25 cellular contexts compared by ENCODE assay signal in genomic region chr7:75925717-75926435, GRCh38. TPM values are rescaled to one million over a fixed set of nuclear protein-coding genes. Genes with fewer than 3 reads are reported as not detected.
DNase-seq lines count a peak whose midpoint lies in the region; ATAC-seq and TF ChIP-seq lines count a peak whose summit lies in the region.
"Had no signal": no experiment of that assay in that cellular context is flagged by ENCODE, and none has a peak within 500 bp of the region (broad histone marks: within the 10 kb centered on the region; RNA-seq: fewer than 3 reads in every experiment).

No MANE protein-coding gene starts in this region.

- no peaks in the 10 kb centered on the region for H3K27me3 ChIP-seq in right cardiac atrium (ENCODE audit: control insufficient read depth, insufficient read depth)
- H3K27me3 ChIP-seq: BE2C had no signal

- ATAC-seq in right cardiac atrium = peak; percentile 48 to 80
- peak; percentile 37 for ATAC-seq in omental fat pad (ENCODE audit: low FRiP score)
- ATAC-seq in GM19463 (IDR thresholded peaks at IDR 0.05; ENCODE audit: unreplicated experiment) = no peak
- ATAC-seq: left colon had no signal

- no peaks in the 10 kb centered on the region for H3K9me3 Mint-ChIP-seq in activated CD4-positive, alpha-beta memory T cell treated with anti-CD3 and anti-CD28 coated beads for 36 hours
- H3K9me3 Mint-ChIP-seq: neural crest cell had no signal

- peak overlapping the region; percentile 21 for H3K27ac ChIP-seq in right cardiac atrium (ENCODE audit: low read length)
- H3K27ac ChIP-seq: prostate gland, RWPE1 had no signal

- H3K4me3 Mint-ChIP-seq in activated CD4-positive, alpha-beta memory T cell treated with anti-CD3 and anti-CD28 coated beads for 36 hours = no peak overlapping the region
- H3K4me3 Mint-ChIP-seq: neural crest cell had no signal

- no peaks in the 10 kb centered on the region for H3K9me3 ChIP-seq in right cardiac atrium (ENCODE audit: control insufficient read depth, low read length)
- H3K9me3 ChIP-seq: prostate gland, SK-N-SH had no signal

- peaks cover 9% of the 10 kb centered on the region for H3K4me1 ChIP-seq in right cardiac atrium (ENCODE audit: control insufficient read depth, insufficient read depth, low read length)
- H3K4me1 ChIP-seq: BE2C, prostate gland had no signal

- peaks cover 1% of the 10 kb centered on the region for H3K36me3 Mint-ChIP-seq in activated CD4-positive, alpha-beta memory T cell treated with anti-CD3 and anti-CD28 coated beads for 36 hours

- H3K27ac Mint-ChIP-seq in activated CD4-positive, alpha-beta memory T cell treated with anti-CD3 and anti-CD28 coated beads for 36 hours = no peak overlapping the region

- H3K4me1 Mint-ChIP-seq in activated CD4-positive, alpha-beta memory T cell treated with anti-CD3 and anti-CD28 coated beads for 36 hours (ENCODE audit: low read depth) = peaks cover 13% of the 10 kb centered on the region

- POLR2A ChIA-PET in activated CD4-positive, alpha-beta memory T cell treated with anti-CD3 and anti-CD28 coated beads for 36 hours (lab: Charles Lee) = no interaction called here

- CTCF ChIA-PET in activated CD4-positive, alpha-beta memory T cell treated with anti-CD3 and anti-CD28 coated beads for 36 hours (lab: Charles Lee) = no interaction called here

- no peaks in the 10 kb centered on the region for H3K27me3 Mint-ChIP-seq in activated CD4-positive, alpha-beta memory T cell treated with anti-CD3 and anti-CD28 coated beads for 36 hours

- 73% methylated on average over 10 of the region's 10 CpGs for WGBS in right cardiac atrium

- intact Hi-C loops in right cardiac atrium (cut with DNase I) = no loop called here
- intact Hi-C loops in activated CD4-positive, alpha-beta memory T cell treated with anti-CD3 and anti-CD28 coated beads for 36 hours (cut with micrococcal nuclease) = no loop called here

- no peak overlapping the region for H3K4me3 ChIP-seq in right cardiac atrium (ENCODE audit: low read length)
- H3K4me3 ChIP-seq: prostate gland had no signal

- no peak for TF ChIP-seq CTCF in omental fat pad (IDR thresholded peaks at IDR 0.05)

- DNase-seq in Ammon's horn (ENCODE audit: low spot score) = peak; percentile 38
- DNase-seq in cerebellar cortex (ENCODE audit: low spot score) = peak; percentile 41
- peak in 1 of 3 donors; percentile 60 for DNase-seq in right cardiac atrium
- DNase-seq in omental fat pad (ENCODE audit: low spot score) = no peak
- DNase-seq in MV-4-11 (lab: John Stamatoyannopoulos, UW) = no peak
- DNase-seq in activated CD4-positive, alpha-beta memory T cell treated with anti-CD3 and anti-CD28 coated beads for 36 hours = no peak
- DNase-seq in T1000 (lab: John Stamatoyannopoulos, UW) = no peak
- DNase-seq: activated CD8-positive, alpha-beta memory T cell treated with anti-CD3 and anti-CD28 coated beads, Interleukin-2, amount 50 U/mL, for 4 hours; BE2C; COR-L47; DMS79; effector CD4-positive, alpha-beta T cell; H7; left colon; NCI-H1092; NCI-H2029 treated with DMSO at 0.1 percent for 48 hours; NCI-H2227 treated with DMSO at 0.1 percent for 48 hours; NCI-H748 treated with DMSO at 0.1 percent for 48 hours; SK-N-SH; small intestine; stimulated activated CD4-positive, alpha-beta T cell treated with anti-CD3 and anti-CD28 coated beads, Interleukin-1b, Interleukin-23, amount 100 ng/mL, for 48 hours had no signal

RNA-seq across cellular contexts. Expression of gene POR, which starts 10.9 kb away (rescaled TPM):
- total RNA-seq in right cardiac atrium (100 to 1,000 TPM in 1 of 4 donors, 10 to 100 TPM in 3; 59.8 to 122 (median 62.7) TPM), omental fat pad (100 to 1,000 TPM; 105 to 243 (median 150) TPM)
- 47.4 TPM for polyA plus RNA-seq in right cardiac atrium
- 10 to 100 TPM; 28.9 to 35.2 TPM for total RNA-seq in activated CD4-positive, alpha-beta memory T cell treated with anti-CD3 and anti-CD28 coated beads for 36 hours

RNA-seq across cellular contexts. Expression of gene RHBDD2, which starts 47.0 kb away (rescaled TPM):
- total RNA-seq in right cardiac atrium (10 to 100 TPM; 31.8 to 42.4 (median 35.9) TPM), omental fat pad (10 to 100 TPM; 31.8 to 51.9 (median 33.0) TPM)
- polyA plus RNA-seq in right cardiac atrium = 36.2 TPM
- 10 to 100 TPM; 30.1 to 31.9 TPM for total RNA-seq in activated CD4-positive, alpha-beta memory T cell treated with anti-CD3 and anti-CD28 coated beads for 36 hours

Comparison
In these comparisons a context has a peak if more than half of its experiments do, and no peak if none do; other contexts are left out.
1. DNase-seq: peak in Ammon's horn (single experiment) and cerebellar cortex (single experiment); none in omental fat pad (single experiment), MV-4-11 (single experiment), activated CD4-positive, alpha-beta memory T cell treated with anti-CD3 and anti-CD28 coated beads for 36 hours (single experiment) and T1000 (single experiment).